Comparison of ENCODE assay signal across 8 cellular contexts in genomic region chr19:48714759-48715261, GRCh38. TPM values are rescaled to one million over a fixed set of nuclear protein-coding genes. Genes with fewer than 3 reads are reported as not detected.
A peak's percentile ranks its signal among the peaks of the same experiment; 100 is the strongest.
DNase-seq lines count a peak whose midpoint lies in the region; ATAC-seq and TF ChIP-seq lines count a peak whose summit lies in the region.

No MANE protein-coding gene starts in this region.

- peak overlapping the region; percentile 49 for H3K4me3 ChIP-seq in BE2C (ENCODE audit: low read depth, low read length)
- peak overlapping the region; percentile 74 for H3K4me3 ChIP-seq in MM.1S (ENCODE audit: low read length)

- H3F3A ChIP-seq in MM.1S (ENCODE audit: insufficient read depth, low read length), result no peaks in the 10 kb centered on the region

- DNase-seq in BE2C, result no peak
- DNase-seq in MM.1S, result no peak
- DNase-seq in effector memory CD8-positive, alpha-beta T cell, result no peak
- DNase-seq in nephron progenitor cell, result no peak
- DNase-seq in 8988T, result no peak
- no peak for DNase-seq in T1000 (lab: John Stamatoyannopoulos, UW)

- no peaks in the 10 kb centered on the region for H4K20me1 ChIP-seq in MM.1S (ENCODE audit: insufficient read depth, low read length)

- no peak for ATAC-seq in effector memory CD8-positive, alpha-beta T cell (replicated peaks)
- ATAC-seq in HG03439 (IDR thresholded peaks at IDR 0.05; ENCODE audit: unreplicated experiment), result no peak
- no peak for ATAC-seq in GM19397 (IDR thresholded peaks at IDR 0.05; ENCODE audit: unreplicated experiment)

- no peak for TF ChIP-seq CTCF in BE2C (IDR thresholded peaks at IDR 0.05; ENCODE audit: low read depth, low read length)
- no peak for TF ChIP-seq CTCF in MM.1S (IDR thresholded peaks at IDR 0.05; ENCODE audit: low read length)
- TF ChIP-seq CTCF in nephron progenitor cell (IDR thresholded peaks at IDR 0.05), result no peak

- peaks cover 4% of the 10 kb centered on the region for H3K36me3 Mint-ChIP-seq in effector memory CD8-positive, alpha-beta T cell (ENCODE audit: insufficient read depth)
- peaks cover 9% of the 10 kb centered on the region for H3K36me3 Mint-ChIP-seq in nephron progenitor cell (ENCODE audit: low read depth)

- H3K9me3 Mint-ChIP-seq in effector memory CD8-positive, alpha-beta T cell, result no peaks in the 10 kb centered on the region
- H3K9me3 Mint-ChIP-seq in nephron progenitor cell, result peaks cover 15% of the 10 kb centered on the region

- H3K9me3 ChIP-seq in BE2C (no peaks in the 10 kb centered on the region), MM.1S (replicated peaks; ENCODE audit: insufficient read depth, low read length) (no peaks in the 10 kb centered on the region)

- H3K27ac ChIP-seq in MM.1S (ENCODE audit: low read length), result no peak overlapping the region

- peak overlapping the region; percentile 100 for H3K4me2 ChIP-seq in MM.1S (ENCODE audit: low read depth, low read length)

- H3K27me3 Mint-ChIP-seq in effector memory CD8-positive, alpha-beta T cell, result no peaks in the 10 kb centered on the region
- peaks cover 10% of the 10 kb centered on the region for H3K27me3 Mint-ChIP-seq in nephron progenitor cell (ENCODE audit: low read depth, poor library complexity)

- H2AFZ ChIP-seq in MM.1S (ENCODE audit: low read length), result peak overlapping the region; percentile 100

- H3K4me3 Mint-ChIP-seq in effector memory CD8-positive, alpha-beta T cell, result peak overlapping the region; percentile 72 to 73
- H3K4me3 Mint-ChIP-seq in nephron progenitor cell, result peak overlapping the region; percentile 87

- peaks cover 3% of the 10 kb centered on the region; the same call in 1 of the 2 replicates for H3K4me1 ChIP-seq in BE2C
- H3K4me1 ChIP-seq in MM.1S (ENCODE audit: low read length), result 0 out of 2 replicates have a peak, but pooled peaks cover 4% of the 10 kb centered on the region

- H3K4me1 Mint-ChIP-seq in effector memory CD8-positive, alpha-beta T cell (ENCODE audit: low read depth in 2 of 2), result peaks cover 13 to 15% of the 10 kb centered on the region in 2 donors
- peaks cover 62% of the 10 kb centered on the region for H3K4me1 Mint-ChIP-seq in nephron progenitor cell

- H3K27ac Mint-ChIP-seq in effector memory CD8-positive, alpha-beta T cell, result peak overlapping the region; percentile 33 to 92
- peak overlapping the region; percentile 91 for H3K27ac Mint-ChIP-seq in nephron progenitor cell

- H3K9me2 ChIP-seq in MM.1S (replicated peaks; ENCODE audit: insufficient read depth, low read length), result no peaks in the 10 kb centered on the region

- H3K9ac ChIP-seq in MM.1S (ENCODE audit: low read length), result peak overlapping the region; percentile 65; the same call in 1 of the 2 replicates

- H3K27me3 ChIP-seq in BE2C (no peaks in the 10 kb centered on the region), MM.1S (replicated peaks; ENCODE audit: insufficient read depth, low read length) (peaks cover 61% of the 10 kb centered on the region)

- H3K79me2 ChIP-seq in MM.1S (ENCODE audit: low read length), result no peaks in the 10 kb centered on the region

- H3K36me3 ChIP-seq in BE2C, result no peaks in the 10 kb centered on the region
- H3K36me3 ChIP-seq in MM.1S (replicated peaks; ENCODE audit: insufficient read depth, low read length), result no peaks in the 10 kb centered on the region

RNA-seq across cellular contexts. Expression of gene MAMSTR, which starts 4.7 kb away (rescaled TPM):
- polyA plus RNA-seq in BE2C (2012; ENCODE audit: insufficient read depth, insufficient read length, low read depth), result 1.8 TPM

RNA-seq across cellular contexts. Expression of gene FUT2, which starts 19.0 kb away (rescaled TPM):
- polyA plus RNA-seq in BE2C (2012; ENCODE audit: insufficient read depth, insufficient read length, low read depth), result 3.1 TPM

RNA-seq across cellular contexts. Expression of gene RASIP1, which starts 25.6 kb away (rescaled TPM):
- 0.82 TPM for polyA plus RNA-seq in BE2C (2012; ENCODE audit: insufficient read depth, insufficient read length, low read depth)

RNA-seq across cellular contexts. Expression of gene IZUMO1, which starts 31.9 kb away (rescaled TPM):
- polyA plus RNA-seq in BE2C (2012; ENCODE audit: insufficient read depth, insufficient read length, low read depth), result not detected

RNA-seq across cellular contexts. Expression of gene FUT1, which starts 37.6 kb away (rescaled TPM):
- polyA plus RNA-seq in BE2C (2012; ENCODE audit: insufficient read depth, insufficient read length, low read depth), result 6.3 TPM
